20 cellular contexts compared by ENCODE assay signal in the genomic region with DNA sequence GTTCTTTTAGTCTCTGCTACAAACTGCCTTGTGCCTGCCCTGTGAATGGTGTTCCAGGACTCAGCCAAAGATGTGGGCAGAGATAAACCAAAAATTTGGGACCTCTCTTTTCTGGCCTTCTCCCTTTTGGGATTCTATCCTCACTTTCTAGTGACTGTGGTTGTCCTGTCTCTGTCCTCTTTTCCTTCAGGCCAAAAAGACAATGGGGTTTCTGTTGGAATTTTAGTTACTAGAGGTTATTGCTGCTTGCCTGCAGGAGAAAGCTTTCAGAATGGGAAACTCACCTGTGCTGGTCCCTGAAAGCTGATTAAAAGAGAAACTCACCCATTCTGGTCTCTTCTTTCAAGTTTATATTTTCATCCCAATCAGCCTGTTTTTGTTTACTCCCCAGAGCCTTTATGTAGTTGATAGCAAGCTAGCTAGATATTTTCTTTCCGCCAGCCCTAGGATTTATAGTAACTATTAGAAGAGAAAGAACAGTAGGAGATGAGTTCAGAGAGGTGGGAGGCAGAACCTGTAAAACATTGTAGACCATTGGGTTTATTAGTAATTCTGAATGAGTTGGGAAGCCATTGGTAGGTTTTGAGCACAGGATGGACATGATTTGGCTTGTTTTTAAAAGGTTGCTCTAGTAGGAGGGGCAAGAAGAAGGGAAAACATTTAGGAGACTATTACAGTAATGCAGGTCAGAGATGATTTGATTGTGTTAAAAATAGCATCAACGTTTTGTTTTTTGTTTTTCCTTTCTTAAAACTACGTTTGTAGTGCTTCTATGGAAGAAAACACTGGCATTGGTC.
DNase-seq lines count a peak whose midpoint lies in the region; FAIRE-seq and TF ChIP-seq lines count a peak whose summit lies in the region.
"Had no signal": no experiment of that assay in that cellular context is flagged by ENCODE, and none has a peak within 500 bp of the region (broad histone marks: within the 10 kb centered on the region; RNA-seq: fewer than 3 reads in every experiment).

No MANE protein-coding gene starts in this region.

- no peaks in the 10 kb centered on the region for H3K36me3 ChIP-seq in SJSA1
- H3K36me3 ChIP-seq in trophoblast cell (ENCODE audit: control insufficient read depth in 1 of 2, insufficient read depth in 2 of 2, low read length in 2 of 2), result peaks cover 0 to 2% of the 10 kb centered on the region in 2 experiments
- H3K36me3 ChIP-seq: gastrocnemius medialis, tibial artery, WERI-Rb-1 had no signal

- H2AK5ac ChIP-seq in trophoblast cell (ENCODE audit: low read length), result no peak overlapping the region

- H3K18ac ChIP-seq in trophoblast cell (ENCODE audit: low read length), result no peak overlapping the region

- H3K9me3 ChIP-seq in SJSA1 (replicated peaks) (no peaks in the 10 kb centered on the region), trophoblast cell (ENCODE audit: insufficient read depth, low read depth, low read length) (no peaks in the 10 kb centered on the region)
- H3K9me3 ChIP-seq: gastrocnemius medialis, tibial artery had no signal

- no peak overlapping the region for H3K14ac ChIP-seq in trophoblast cell (ENCODE audit: low read length)

- peaks cover 3% of the 10 kb centered on the region for H3K79me1 ChIP-seq in trophoblast cell (ENCODE audit: low read length)

- no peak for TF ChIP-seq POLR2A in GM12892 (IDR thresholded peaks at IDR 0.05; ENCODE audit: low read depth, low read length)

- H4K8ac ChIP-seq in trophoblast cell (ENCODE audit: low read depth, low read length), result no peak overlapping the region

- no peaks in the 10 kb centered on the region for H3K27me3 ChIP-seq in SJSA1 (replicated peaks)
- no peaks in the 10 kb centered on the region for H3K27me3 ChIP-seq in trophoblast cell (ENCODE audit: insufficient read depth, low read length)
- H3K27me3 ChIP-seq: gastrocnemius medialis, tibial artery had no signal

- no peak for TF ChIP-seq CTCF in epithelial cell of esophagus (IDR thresholded peaks at IDR 0.05; ENCODE audit: insufficient read depth, low read depth, low read length, missing control alignments)

- FAIRE-seq in GM12892 (lab: Jason Lieb, UNC), result peak; percentile 85

- H2BK120ac ChIP-seq in trophoblast cell (ENCODE audit: insufficient read depth, low read length, poor library complexity), result no peak overlapping the region

- peak overlapping the region; percentile 40 for H2BK5ac ChIP-seq in trophoblast cell (ENCODE audit: low read depth, low read length, poor library complexity)

- DNase-seq in GM12892 (ENCODE audit: insufficient read length) (no peak), SJSA1 (ENCODE audit: low read depth in 1 of 2, low spot score in 2 of 2) (no peak), epithelial cell of esophagus (ENCODE audit: low read depth) (peak; percentile 43), trophoblast cell (no peak), NCI-H1048 (lab: John Stamatoyannopoulos, UW) (no peak), NCI-H2171 (lab: John Stamatoyannopoulos, UW) (no peak), AG20443 (ENCODE audit: low spot score) (no peak)
- no peak for DNase-seq in central memory CD4-positive, alpha-beta T cell
- DNase-seq: activated naive CD4-positive, alpha-beta T cell treated with anti-CD3 and anti-CD28 coated beads, Interleukin-2, amount 10 ng/mL, durations not matched to agents 7 days and 5 days; activated T-cell treated with anti-CD3 and anti-CD28 coated beads, Interleukin-2, amount 50 U/mL, for 4 hours; CD8-positive, alpha-beta memory T cell; DMS79 treated with DMSO at 0.1 percent for 48 hours; gastrocnemius medialis; left cardiac atrium; NCI-H146; NCI-H774; stimulated activated CD4-positive, alpha-beta T cell treated with anti-CD3 and anti-CD28 coated beads, Interleukin-15, amount 100 ng/mL, for 24 hours; T-helper 2 cell; tibial artery; WERI-Rb-1 had no signal

- no peak overlapping the region for H2AFZ ChIP-seq in trophoblast cell (ENCODE audit: insufficient read depth, low read length, poor library complexity)

- H3K4me2 ChIP-seq in trophoblast cell (ENCODE audit: low read length), result no peak overlapping the region

- H4K91ac ChIP-seq in trophoblast cell (ENCODE audit: low read depth, low read length), result no peak overlapping the region

- peaks cover 5% of the 10 kb centered on the region for H3K79me2 ChIP-seq in trophoblast cell (ENCODE audit: control insufficient read depth, insufficient read depth, low read length, poor library complexity)

- WGBS in trophoblast cell (ENCODE audit: extremely low coverage, insufficient coverage, insufficient read length), result no CpG with 5 or more reads among the region's 3 CpGs

- H3K4me1 ChIP-seq in SJSA1 (replicated peaks), result peaks cover 53% of the 10 kb centered on the region
- peaks cover 3 to 10% of the 10 kb centered on the region in 2 experiments for H3K4me1 ChIP-seq in trophoblast cell (ENCODE audit: control insufficient read depth in 1 of 2, insufficient read depth in 2 of 2, low read length in 2 of 2)

- H3K4ac ChIP-seq in trophoblast cell (ENCODE audit: low read depth, low read length), result peak overlapping the region; percentile 62

- peak overlapping the region; percentile 64 for H2BK12ac ChIP-seq in trophoblast cell (ENCODE audit: low read length)

- no peak overlapping the region for H3K9ac ChIP-seq in trophoblast cell (ENCODE audit: low read length)

- no peak overlapping the region for H3K4me3 ChIP-seq in SJSA1
- no peak overlapping the region for H3K4me3 ChIP-seq in epithelial cell of esophagus (ENCODE audit: low read length)
- H3K4me3 ChIP-seq in trophoblast cell (ENCODE audit: low read depth, low read length), result no peak overlapping the region
- H3K4me3 ChIP-seq: gastrocnemius medialis, tibial artery had no signal

- H3K27ac ChIP-seq in SJSA1 (0 out of 2 replicates have a peak overlapping the region, but pooled peaks have one; percentile 4), trophoblast cell (ENCODE audit: low read depth, low read length) (no peak overlapping the region)
- H3K27ac ChIP-seq: gastrocnemius medialis, tibial artery, WERI-Rb-1 had no signal

- H4K12ac ChIP-seq in trophoblast cell (ENCODE audit: low read depth, low read length), result no peak overlapping the region

- no peak overlapping the region for H3K23ac ChIP-seq in trophoblast cell (ENCODE audit: low read length)
